In the genomic region with DNA sequence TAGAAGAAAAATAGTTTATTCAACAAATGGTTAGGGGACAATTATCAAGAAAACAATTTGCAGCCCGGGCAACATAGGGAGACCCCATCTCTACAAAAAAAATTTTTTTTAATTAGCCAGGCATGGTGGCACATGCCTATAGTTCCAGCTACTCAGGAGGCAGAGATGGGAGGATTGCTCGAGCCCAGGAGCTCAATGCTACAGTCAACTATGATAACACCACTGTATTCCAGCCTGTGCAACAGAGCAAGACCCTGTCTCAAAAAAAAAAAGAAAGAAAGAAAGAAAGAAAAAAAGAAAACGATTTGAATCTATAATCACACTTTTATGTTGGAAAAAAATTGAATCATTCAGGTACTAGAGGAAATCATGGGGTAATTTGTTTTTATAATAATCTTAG, we compare ENCODE assay signal across 8 cellular contexts.
A peak's percentile ranks its signal among the peaks of the same experiment; 100 is the strongest.
DNase-seq lines count a peak whose midpoint lies in the region; ATAC-seq and TF ChIP-seq lines count a peak whose summit lies in the region.
"Not testable (repeated sequence)": the region's sequence is repeated elsewhere in the genome, so short reads cannot be mapped to it uniquely, and the experiment has no call there.

No MANE protein-coding gene starts in this region.

- H3K9me3 ChIP-seq in HEK293 (ENCODE audit: control insufficient read depth, insufficient read depth, low read depth, low read length); PC-9 (ENCODE audit: insufficient read depth, low read depth); mesenchymal stem cell (ENCODE audit: control insufficient read depth, low read length); smooth muscle cell (replicated peaks; ENCODE audit: low read depth): not testable (repeated sequence)

- peak overlapping the region; percentile 88 for H3K27ac Mint-ChIP-seq in chondrocyte (ENCODE audit: unreplicated experiment)

- H3K4me3 ChIP-seq in ACC112 (ENCODE audit: low read depth, low read length); HEK293 (ENCODE audit: low read depth, low read length); PC-9; mesenchymal stem cell (ENCODE audit: insufficient read depth in 1 of 2, low read depth in 1 of 2, low read length in 2 of 2); smooth muscle cell: not testable (repeated sequence)

- H3K79me1 ChIP-seq in mesenchymal stem cell (replicated peaks; ENCODE audit: low read length, poor library complexity, severe bottlenecking): not testable (repeated sequence)

- intact Hi-C loops in PC-9 (cut with micrococcal nuclease; ENCODE audit: unreplicated experiment): loop anchor here (2.0 kb wide), 3 partner anchors 46 to 186 kb away; a partner anchor contains a TSS

- H2BK120ac ChIP-seq in mesenchymal stem cell (ENCODE audit: low read depth, low read length): not testable (repeated sequence)

- not testable (repeated sequence) for H3K36me3 Mint-ChIP-seq in chondrocyte (ENCODE audit: low read depth)

- H3K14ac ChIP-seq in mesenchymal stem cell (ENCODE audit: low read length in 2 of 2): not testable (repeated sequence)

- peak overlapping the region; percentile 57 for H2BK5ac ChIP-seq in mesenchymal stem cell (ENCODE audit: low read depth, low read length, poor library complexity, severe bottlenecking)

- H2BK12ac ChIP-seq in mesenchymal stem cell (ENCODE audit: low read length in 2 of 2): not testable (repeated sequence)

- H3K27ac ChIP-seq in ACC112 (ENCODE audit: low read depth, low read length) (peak overlapping the region; percentile 41), PC-9 (peak overlapping the region; percentile 51), VCaP (peak overlapping the region; percentile 51; the same call in 1 of the 2 replicates), foreskin keratinocyte (peak overlapping the region; percentile 39), mesenchymal stem cell (ENCODE audit: low read length, poor library complexity, severe bottlenecking) (peak overlapping the region; percentile 90), smooth muscle cell (ENCODE audit: low read depth) (peak overlapping the region; percentile 60)
- H3K27ac ChIP-seq in HEK293 (ENCODE audit: extremely low read depth, low read depth, low read length): not testable (repeated sequence)

- CTCF ChIA-PET in HEK293 (lab: Yijun Ruan, JAX): interaction anchor here (1.2 to 1.7 kb wide), 2 partner anchors 11 to 194 kb away, joined by 3 to 4 read pairs; no protein-coding TSS in a partner anchor
- CTCF ChIA-PET in PC-9 (lab: Charles Lee): not testable (repeated sequence)

- TF ChIP-seq CTCF in HEK293 (tag by site-specific recombination; IDR thresholded peaks at IDR 0.05); PC-9 (conservative IDR thresholded peaks at IDR 0.05); VCaP (conservative IDR thresholded peaks at IDR 0.05); chondrocyte (IDR thresholded peaks at IDR 0.05); foreskin keratinocyte (conservative IDR thresholded peaks at IDR 0.05); smooth muscle cell (IDR thresholded peaks at IDR 0.05; ENCODE audit: borderline replicate concordance, insufficient read depth, poor library complexity, severe bottlenecking): not testable (repeated sequence)

- not testable (repeated sequence) for H2BK15ac ChIP-seq in mesenchymal stem cell (ENCODE audit: low read depth, poor library complexity, severe bottlenecking)

- peaks cover 22% of the 10 kb centered on the region for H3K4me1 Mint-ChIP-seq in chondrocyte (ENCODE audit: low read depth)

- not testable (repeated sequence) for H3K79me2 ChIP-seq in ACC112 (ENCODE audit: control insufficient read depth, insufficient read depth, low read length, unreplicated experiment); PC-9 (ENCODE audit: low read depth); smooth muscle cell (ENCODE audit: low read depth)

- not testable (repeated sequence) for H3K18ac ChIP-seq in mesenchymal stem cell (ENCODE audit: low read depth in 1 of 2, low read length in 2 of 2)

- H3K9ac ChIP-seq in mesenchymal stem cell (ENCODE audit: low read length); smooth muscle cell (ENCODE audit: low read depth): not testable (repeated sequence)

- not testable (repeated sequence) for H2AFZ ChIP-seq in ACC112 (ENCODE audit: low read length, unreplicated experiment); PC-9; mesenchymal stem cell (ENCODE audit: low read depth, low read length); smooth muscle cell (ENCODE audit: low read depth)

- not testable (repeated sequence) for ATAC-seq in foreskin keratinocyte

- not testable (repeated sequence) for H3K4me3 Mint-ChIP-seq in chondrocyte (ENCODE audit: unreplicated experiment)

- H3K4me1 ChIP-seq in ACC112 (ENCODE audit: control insufficient read depth, insufficient read depth, low read length, unreplicated experiment) (peaks cover 14% of the 10 kb centered on the region), PC-9 (replicated peaks; ENCODE audit: insufficient read depth) (peaks cover 17% of the 10 kb centered on the region)
- H3K4me1 ChIP-seq in HEK293 (ENCODE audit: control insufficient read depth, insufficient read depth, low read length); foreskin keratinocyte; mesenchymal stem cell (ENCODE audit: control insufficient read depth, insufficient read depth, low read depth, low read length); smooth muscle cell (ENCODE audit: low read depth): not testable (repeated sequence)

- H3K4ac ChIP-seq in mesenchymal stem cell (ENCODE audit: low read depth in 1 of 2, low read length in 2 of 2): not testable (repeated sequence)

- not testable (repeated sequence) for H3K27me3 Mint-ChIP-seq in chondrocyte (ENCODE audit: low read depth)

- not testable (repeated sequence) for H4K8ac ChIP-seq in mesenchymal stem cell (ENCODE audit: low read length)

- not testable (repeated sequence) for H4K91ac ChIP-seq in mesenchymal stem cell (ENCODE audit: low read length)

- not testable (repeated sequence) for H3K23ac ChIP-seq in mesenchymal stem cell (ENCODE audit: low read length in 2 of 2)

- not testable (repeated sequence) for H3K36me3 ChIP-seq in ACC112 (ENCODE audit: insufficient read depth, low read length); HEK293 (ENCODE audit: control insufficient read depth in 2 of 2, insufficient read depth in 1 of 2, low read length in 2 of 2); PC-9 (ENCODE audit: low read depth); mesenchymal stem cell (ENCODE audit: control insufficient read depth in 1 of 2, insufficient read depth in 2 of 2, low read depth in 1 of 2, low read length in 2 of 2); smooth muscle cell (ENCODE audit: low read depth)

- not testable (repeated sequence) for H2AK5ac ChIP-seq in mesenchymal stem cell (ENCODE audit: low read length, severe bottlenecking)

- H3F3A ChIP-seq in PC-9 (ENCODE audit: insufficient read depth, low read depth): peaks cover 11% of the 10 kb centered on the region
- H3F3A ChIP-seq in smooth muscle cell (ENCODE audit: low read depth): not testable (repeated sequence)

- H4K20me1 ChIP-seq in PC-9 (ENCODE audit: insufficient read depth); smooth muscle cell (ENCODE audit: low read depth): not testable (repeated sequence)

- not testable (repeated sequence) for H3K27me3 ChIP-seq in ACC112 (ENCODE audit: insufficient read depth, low read length); PC-9 (ENCODE audit: insufficient read depth, low read depth); foreskin keratinocyte; mesenchymal stem cell (ENCODE audit: control insufficient read depth in 1 of 2, insufficient read depth in 1 of 2, low read length in 2 of 2); smooth muscle cell (ENCODE audit: low read depth)

- DNase-seq in PC-9; chondrocyte (ENCODE audit: low spot score); foreskin keratinocyte; mesenchymal stem cell; smooth muscle cell (lab: John Stamatoyannopoulos, UW; ENCODE audit: unreplicated experiment): not testable (repeated sequence)

- POLR2A ChIA-PET in HEK293 (lab: Yijun Ruan, JAX) (interaction anchor here (1.0 kb wide), 1 partner anchor 44 kb away, joined by 3 read pairs; no protein-coding TSS in a partner anchor), PC-9 (lab: Charles Lee; ENCODE audit: unreplicated experiment) (interaction anchor here (0.5 kb wide), 1 partner anchor 160 kb away, joined by 9 read pairs; no protein-coding TSS in a partner anchor)

- not testable (repeated sequence) for H3K9me2 ChIP-seq in PC-9 (ENCODE audit: insufficient read depth)

- BruUV-seq in PC-9 (replicated peaks; lab: Mats Ljungman, UMichigan): TSS peak; percentile 14

- H3K4me2 ChIP-seq in PC-9 (peak overlapping the region; percentile 64), smooth muscle cell (peak overlapping the region; percentile 26)
- H3K4me2 ChIP-seq in mesenchymal stem cell (ENCODE audit: low read length, poor library complexity, severe bottlenecking): not testable (repeated sequence)

- peaks cover 27% of the 10 kb centered on the region for H3K9me3 Mint-ChIP-seq in chondrocyte (ENCODE audit: low read depth)

- WGBS in mesenchymal stem cell: 89% methylated on average over 1 of the region's 3 CpGs
- 39% methylated on average over 3 of the region's 3 CpGs for WGBS in smooth muscle cell (ENCODE audit: low lambda C conversion rate)

TF ChIP-seq in HEK293, 187 proteins besides CTCF, POLR2A, EP300 and RAD21:
- TF ChIP-seq ZNF335 (tag by site-specific recombination; conservative IDR thresholded peaks at IDR 0.05): peak; percentile 15; the same call in 1 of the 2 replicates
